1 cellular context compared by ENCODE assay signal in genomic region chr11:8638300-8638699, GRCh38.
A peak's percentile ranks its signal among the peaks of the same experiment; 100 is the strongest.
TF ChIP-seq lines count a peak whose summit lies in the region.

No MANE protein-coding gene starts in this region.

TF ChIP-seq in K562, 482 proteins besides CTCF, POLR2A, EP300 and RAD21:
- TF ChIP-seq ZNF316 (IDR thresholded peaks at IDR 0.05) (peak; percentile 63), EGR1 (conservative IDR thresholded peaks at IDR 0.05) (peak; percentile 23; the same call in 1 of the 2 replicates), JUND (IDR thresholded peaks at IDR 0.05; ENCODE audit: borderline replicate concordance, low read depth, low read length) (peak; percentile 44; the same call in 1 of the 2 replicates), JUND (tag; IDR thresholded peaks at IDR 0.05; ENCODE audit: borderline replicate concordance, low read depth, low read length) (no peak), JUN (IDR thresholded peaks at IDR 0.05; ENCODE audit: borderline replicate concordance, low read depth, low read length) (0 out of 2 replicates have a peak, but pooled peaks have one; percentile 9), JUN (CRISPR knock-in tag; IDR thresholded peaks at IDR 0.05; ENCODE audit: borderline replicate concordance) (no peak), BRD9 (IDR thresholded peaks at IDR 0.05; ENCODE audit: low read depth, partially characterized antibody) (no peak), HSF4 (CRISPR knock-in tag; IDR thresholded peaks at IDR 0.05; ENCODE audit: borderline replicate concordance) (no peak), ETS2 (tag; IDR thresholded peaks at IDR 0.05; ENCODE audit: borderline replicate concordance, poor library complexity, severe bottlenecking) (no peak), YY1 (IDR thresholded peaks at IDR 0.05; ENCODE audit: borderline replicate concordance in 1 of 3, control insufficient read depth in 1 of 3, extremely low read depth in 1 of 3, insufficient read depth in 3 of 3, insufficient read length in 1 of 3, insufficient replicate concordance in 2 of 3, low read depth in 1 of 3, low read length in 2 of 3) (peak in 1 of 3 experiments; percentile 22), ZNF263 (CRISPR knock-in tag; IDR thresholded peaks at IDR 0.05; ENCODE audit: borderline replicate concordance) (peak; percentile 89), MAFK (IDR thresholded peaks at IDR 0.05; ENCODE audit: low read length) (peak; percentile 34; the same call in 1 of the 2 replicates), SMARCA4 (IDR thresholded peaks at IDR 0.05) (0 out of 2 replicates have a peak, but pooled peaks have one; percentile 18), PRDM10 (IDR thresholded peaks at IDR 0.05; ENCODE audit: partially characterized antibody) (peak; percentile 54), NFE2 (IDR thresholded peaks at IDR 0.05; ENCODE audit: low read depth) (peak; percentile 77), MLX (CRISPR knock-in tag; conservative IDR thresholded peaks at IDR 0.05) (no peak), C11orf30 (IDR thresholded peaks at IDR 0.05; ENCODE audit: low read depth) (peak; percentile 69)
